ENCODE assay signal across 9 cellular contexts in genomic region chr3:108099679-108100428, GRCh38. TPM values are rescaled to one million over a fixed set of nuclear protein-coding genes. Genes with fewer than 3 reads are reported as not detected.
A peak's percentile ranks its signal among the peaks of the same experiment; 100 is the strongest.
DNase-seq lines count a peak whose midpoint lies in the region; ATAC-seq and TF ChIP-seq lines count a peak whose summit lies in the region.
"Had no signal": no experiment of that assay in that cellular context is flagged by ENCODE, and none has a peak within 500 bp of the region (broad histone marks: within the 10 kb centered on the region; RNA-seq: fewer than 3 reads in every experiment).

No MANE protein-coding gene starts in this region.

- H3K36me3 Mint-ChIP-seq in activated CD8-positive, alpha-beta T cell treated with anti-CD3 and anti-CD28 coated beads, Interleukin-2, amount 10 ng/mL, durations not matched to agents 7 days and 5 days (ENCODE audit: low read depth) = no peaks in the 10 kb centered on the region

- H3K4me3 ChIP-seq in coronary artery = no peak overlapping the region
- H3K4me3 ChIP-seq: uterus had no signal

- H3K9me3 Mint-ChIP-seq in activated CD8-positive, alpha-beta T cell treated with anti-CD3 and anti-CD28 coated beads, Interleukin-2, amount 10 ng/mL, durations not matched to agents 7 days and 5 days (ENCODE audit: insufficient read depth) = no peaks in the 10 kb centered on the region

- H3K27me3 Mint-ChIP-seq in activated CD8-positive, alpha-beta T cell treated with anti-CD3 and anti-CD28 coated beads, Interleukin-2, amount 10 ng/mL, durations not matched to agents 7 days and 5 days (ENCODE audit: low read depth) = no peaks in the 10 kb centered on the region

- TF ChIP-seq CTCF in coronary artery (IDR thresholded peaks at IDR 0.05) = no peak

- POLR2A ChIA-PET in activated CD8-positive, alpha-beta T cell treated with anti-CD3 and anti-CD28 coated beads, Interleukin-2, amount 10 ng/mL, durations not matched to agents 7 days and 5 days (lab: Charles Lee) = interaction anchor here (1.6 to 5.0 kb wide), 4 partner anchors 8 to 27 kb away, joined by 6 to 30 read pairs (median 10); no protein-coding TSS in a partner anchor

- peak overlapping the region; percentile 82 for H3K27ac Mint-ChIP-seq in activated CD8-positive, alpha-beta T cell treated with anti-CD3 and anti-CD28 coated beads, Interleukin-2, amount 10 ng/mL, durations not matched to agents 7 days and 5 days

- H3K27ac ChIP-seq in coronary artery = no peak overlapping the region
- H3K27ac ChIP-seq: uterus had no signal

- peaks cover 62% of the 10 kb centered on the region for H3K4me1 Mint-ChIP-seq in activated CD8-positive, alpha-beta T cell treated with anti-CD3 and anti-CD28 coated beads, Interleukin-2, amount 10 ng/mL, durations not matched to agents 7 days and 5 days (ENCODE audit: low read depth)

- ATAC-seq in HG03139 (IDR thresholded peaks at IDR 0.05; ENCODE audit: unreplicated experiment) (peak; percentile 32), HG03025 (IDR thresholded peaks at IDR 0.05; ENCODE audit: low FRiP score, unreplicated experiment) (no peak), HG03565 (IDR thresholded peaks at IDR 0.05; ENCODE audit: unreplicated experiment) (no peak)
- peak; percentile 49 for ATAC-seq in activated CD8-positive, alpha-beta T cell treated with anti-CD3 and anti-CD28 coated beads, Interleukin-2, amount 10 ng/mL, durations not matched to agents 7 days and 5 days

- CTCF ChIA-PET in activated CD8-positive, alpha-beta T cell treated with anti-CD3 and anti-CD28 coated beads, Interleukin-2, amount 10 ng/mL, durations not matched to agents 7 days and 5 days (lab: Charles Lee) = interaction anchor here (1.8 to 2.3 kb wide), 3 partner anchors 10 to 172 kb away, joined by 4 to 7 read pairs (median 5); no protein-coding TSS in a partner anchor

- H3K4me3 Mint-ChIP-seq in activated CD8-positive, alpha-beta T cell treated with anti-CD3 and anti-CD28 coated beads, Interleukin-2, amount 10 ng/mL, durations not matched to agents 7 days and 5 days = peak overlapping the region; percentile 46

- DNase-seq in stimulated activated naive CD4-positive, alpha-beta T cell (lab: John Stamatoyannopoulos, UW) = peak in 4 of 6 experiments; percentile 11 to 55 (median 12)
- DNase-seq in stimulated activated naive CD4-positive, alpha-beta T cell treated with Interleukin-2 at 50 U/mL for 16 hours (lab: John Stamatoyannopoulos, UW) = no peak
- DNase-seq in activated CD8-positive, alpha-beta T cell treated with anti-CD3 and anti-CD28 coated beads, Interleukin-2, amount 10 ng/mL, durations not matched to agents 7 days and 5 days = peak; percentile 81
- DNase-seq in activated CD8-positive, alpha-beta memory T cell treated with anti-CD3 and anti-CD28 coated beads, Interleukin-2, amount 50 U/mL, for 4 hours = no peak
- no peak for DNase-seq in coronary artery (ENCODE audit: low spot score)
- DNase-seq: uterus had no signal

RNA-seq across cellular contexts. Expression of gene CD47, which starts 9.0 kb away (rescaled TPM):
- total RNA-seq in activated CD8-positive, alpha-beta T cell treated with anti-CD3 and anti-CD28 coated beads, Interleukin-2, amount 10 ng/mL, durations not matched to agents 7 days and 5 days = 100 to 1,000 TPM; 136 to 137 TPM

Comparison
In these comparisons a context has a peak if more than half of its experiments do, and no peak if none do; other contexts are left out.
1. DNase-seq: peak in stimulated activated naive CD4-positive, alpha-beta T cell (4 of 6) and activated CD8-positive, alpha-beta T cell treated with anti-CD3 and anti-CD28 coated beads, Interleukin-2, amount 10 ng/mL, durations not matched to agents 7 days and 5 days (single experiment); none in stimulated activated naive CD4-positive, alpha-beta T cell treated with Interleukin-2 at 50 U/mL for 16 hours (single experiment), activated CD8-positive, alpha-beta memory T cell treated with anti-CD3 and anti-CD28 coated beads, Interleukin-2, amount 50 U/mL, for 4 hours (single experiment) and coronary artery (single experiment).
2. ATAC-seq: peak in HG03139 (single experiment) and activated CD8-positive, alpha-beta T cell treated with anti-CD3 and anti-CD28 coated beads, Interleukin-2, amount 10 ng/mL, durations not matched to agents 7 days and 5 days (single experiment); none in HG03025 (single experiment) and HG03565 (single experiment).